Comparison of ENCODE assay signal across 31 cellular contexts in genomic region chr12:2819810-2820209, GRCh38. TPM values are rescaled to one million over a fixed set of nuclear protein-coding genes. Genes with fewer than 3 reads are reported as not detected.
"Had no signal": no experiment of that assay in that cellular context is flagged by ENCODE, and none has a peak within 500 bp of the region (broad histone marks: within the 10 kb centered on the region; RNA-seq: fewer than 3 reads in every experiment).

No MANE protein-coding gene starts in this region.

- H3K9me3 ChIP-seq: esophagus muscularis mucosa, gastrocnemius medialis, heart right ventricle, left ventricle myocardium inferior, lower lobe of right lung, neutrophil, psoas muscle, spleen had no signal

- H3K27me3 Mint-ChIP-seq: memory B cell; natural killer cell treated with Interleukin-12 subunit alpha and Interleukin-12 subunit beta and Interleukin-15 and Interleukin-18, amount 100 ng/mL, for 72 hours; stimulated activated naive B cell treated with anti-CD40 and anti-IgM and Interleukin-4, amounts not matched to agents 10 μg/mL and 1 μg/mL and 100 μg/mL, for 72 hours had no signal

- ATAC-seq: gastrocnemius medialis; heart right ventricle; left cardiac atrium; natural killer cell treated with Interleukin-12 subunit alpha and Interleukin-12 subunit beta and Interleukin-15 and Interleukin-18, amount 100 ng/mL, for 72 hours; psoas muscle; sciatic nerve; stimulated activated naive B cell treated with anti-CD40 and anti-IgM and Interleukin-4, amounts not matched to agents 10 μg/mL and 1 μg/mL and 100 μg/mL, for 72 hours had no signal

- H3K27me3 ChIP-seq: esophagus muscularis mucosa, gastrocnemius medialis, heart right ventricle, neutrophil, spleen had no signal

- H3K4me3 ChIP-seq: esophagus muscularis mucosa, gastrocnemius medialis, heart right ventricle, left ventricle myocardium inferior, lower lobe of right lung, psoas muscle, spleen had no signal

- H3K27ac ChIP-seq: epithelial cell of prostate, esophagus muscularis mucosa, gastrocnemius medialis, heart right ventricle, left ventricle myocardium inferior, lower lobe of right lung, neutrophil, psoas muscle, spleen had no signal

- H3K9me3 Mint-ChIP-seq: immature natural killer cell; memory B cell; mesothelial cell of epicardium; natural killer cell treated with Interleukin-12 subunit alpha and Interleukin-12 subunit beta and Interleukin-15 and Interleukin-18, amount 100 ng/mL, for 72 hours; stimulated activated naive B cell treated with anti-CD40 and anti-IgM and Interleukin-4, amounts not matched to agents 10 μg/mL and 1 μg/mL and 100 μg/mL, for 72 hours had no signal

- H3K4me1 ChIP-seq: gastrocnemius medialis, left ventricle myocardium inferior had no signal

- DNase-seq: effector memory CD4-positive, alpha-beta T cell; gastrocnemius medialis; heart right ventricle; hypothalamus; immature natural killer cell; left cardiac atrium; left ventricle myocardium inferior; lower lobe of right lung; psoas muscle; retina; spleen; stimulated activated CD4-positive, alpha-beta T cell treated with anti-CD3 and anti-CD28 coated beads, Interleukin-15, amount 100 ng/mL, for 24 hours; stimulated activated CD4-positive, alpha-beta T cell treated with anti-CD3 and anti-CD28 coated beads, Interleukin-1b, Interleukin-23, amount 100 ng/mL, for 48 hours; stimulated activated CD4-positive, alpha-beta T cell treated with anti-CD3 and anti-CD28 coated beads, Interleukin-4, amount 100 ng/mL, for 24 hours; stimulated activated naive B cell treated with anti-CD40 and anti-IgM and Interleukin-4, amounts not matched to agents 10 μg/mL and 1 μg/mL and 100 μg/mL, for 72 hours; trophoblast cell had no signal

- H3K4me3 Mint-ChIP-seq: immature natural killer cell; memory B cell; mesothelial cell of epicardium; natural killer cell treated with Interleukin-12 subunit alpha and Interleukin-12 subunit beta and Interleukin-15 and Interleukin-18, amount 100 ng/mL, for 72 hours; stimulated activated naive B cell treated with anti-CD40 and anti-IgM and Interleukin-4, amounts not matched to agents 10 μg/mL and 1 μg/mL and 100 μg/mL, for 72 hours had no signal

- H3K27ac Mint-ChIP-seq: memory B cell; mesothelial cell of epicardium; natural killer cell treated with Interleukin-12 subunit alpha and Interleukin-12 subunit beta and Interleukin-15 and Interleukin-18, amount 100 ng/mL, for 72 hours; stimulated activated naive B cell treated with anti-CD40 and anti-IgM and Interleukin-4, amounts not matched to agents 10 μg/mL and 1 μg/mL and 100 μg/mL, for 72 hours had no signal

- FAIRE-seq: keratinocyte had no signal

- H3K4me1 Mint-ChIP-seq: mesothelial cell of epicardium had no signal

RNA-seq across cellular contexts. Expression of gene NRIP2, which starts 15.0 kb away (rescaled TPM):
- total RNA-seq: mesothelial cell of epicardium; natural killer cell treated with Interleukin-12 subunit alpha and Interleukin-12 subunit beta and Interleukin-15 and Interleukin-18, amount 100 ng/mL, for 72 hours; osteoblast had no signal
- polyA plus RNA-seq: keratinocyte had no signal

RNA-seq across cellular contexts. Expression of gene TEX52, which starts 37.0 kb away (rescaled TPM):
- total RNA-seq: esophagus muscularis mucosa; fibroblast of villous mesenchyme; heart right ventricle; left cardiac atrium; left ventricle myocardium inferior; lower lobe of right lung; mesothelial cell of epicardium; mucosa of gallbladder; myocyte; natural killer cell treated with Interleukin-12 subunit alpha and Interleukin-12 subunit beta and Interleukin-15 and Interleukin-18, amount 100 ng/mL, for 72 hours; osteoblast; psoas muscle; sciatic nerve; skeletal muscle tissue; spleen; urinary bladder had no signal
- polyA plus RNA-seq: heart right ventricle, immature natural killer cell, keratinocyte, psoas muscle, spleen, thymus, urinary bladder had no signal
